20 cellular contexts compared by ENCODE assay signal in the genomic region with DNA sequence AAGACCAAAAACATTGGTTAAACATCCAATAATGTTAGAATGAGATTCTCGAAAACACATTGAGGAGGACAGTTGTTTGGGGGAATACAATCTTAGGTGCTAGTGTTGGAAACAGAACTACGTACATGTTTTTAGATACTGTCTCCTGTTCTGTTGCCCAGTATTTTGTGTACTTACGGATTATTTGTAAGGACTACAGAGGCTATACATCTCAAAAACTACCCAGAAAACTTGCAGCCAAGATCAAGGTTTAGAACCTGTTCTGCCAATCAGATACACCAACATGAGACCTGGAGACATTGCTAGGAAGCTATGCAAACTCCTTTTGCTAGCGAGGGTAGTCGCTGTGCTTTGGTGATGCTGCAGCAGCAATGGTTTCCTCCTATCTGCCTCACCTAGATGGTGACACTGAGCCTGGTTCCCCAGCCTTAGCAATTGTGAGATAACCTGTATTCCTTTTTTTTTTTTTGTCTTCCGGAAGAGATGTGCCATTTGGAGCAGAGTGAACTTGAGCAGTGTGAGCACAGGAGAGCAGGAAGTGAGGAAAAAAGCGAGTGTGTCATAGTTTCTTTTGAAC. TPM values are rescaled to one million over a fixed set of nuclear protein-coding genes. Genes with fewer than 3 reads are reported as not detected.
"Had no signal": no experiment of that assay in that cellular context is flagged by ENCODE, and none has a peak within 500 bp of the region (broad histone marks: within the 10 kb centered on the region; RNA-seq: fewer than 3 reads in every experiment).

No MANE protein-coding gene starts in this region.

- H3K4me3 Mint-ChIP-seq: activated CD8-positive, alpha-beta T cell treated with anti-CD3 and anti-CD28 coated beads for 36 hours; activated naive CD4-positive, alpha-beta T cell treated with anti-CD3 and anti-CD28 coated beads, Interleukin-2, amount 10 ng/mL, durations not matched to agents 7 days and 5 days; activated T-helper 17 cell treated with anti-CD3 and anti-CD28 coated beads, Interleukin-2, amount 50 U/mL, for 72 hours; brain; naive thymus-derived CD4-positive, alpha-beta T cell; stimulated activated naive CD8-positive, alpha-beta T cell treated with anti-CD3 and anti-CD28 coated beads, Interleukin-15, Interleukin-2, amounts not matched to agents 100 ng/mL and 50 ng/mL, for 24 hours had no signal

- H3K9me3 ChIP-seq: lower lobe of right lung, psoas muscle, testis had no signal

- H2AFZ ChIP-seq: hepatocyte had no signal

- H3K4me2 ChIP-seq: hepatocyte had no signal

- H3K4me1 Mint-ChIP-seq: activated naive CD4-positive, alpha-beta T cell treated with anti-CD3 and anti-CD28 coated beads, Interleukin-2, amount 10 ng/mL, durations not matched to agents 7 days and 5 days; brain had no signal

- H3K27me3 ChIP-seq: hepatocyte, testis had no signal

- H3K27me3 Mint-ChIP-seq: activated CD8-positive, alpha-beta T cell treated with anti-CD3 and anti-CD28 coated beads for 36 hours; activated naive CD4-positive, alpha-beta T cell treated with anti-CD3 and anti-CD28 coated beads, Interleukin-2, amount 10 ng/mL, durations not matched to agents 7 days and 5 days; activated T-helper 17 cell treated with anti-CD3 and anti-CD28 coated beads, Interleukin-2, amount 50 U/mL, for 72 hours; naive thymus-derived CD4-positive, alpha-beta T cell; stimulated activated naive CD8-positive, alpha-beta T cell treated with anti-CD3 and anti-CD28 coated beads, Interleukin-15, Interleukin-2, amounts not matched to agents 100 ng/mL and 50 ng/mL, for 24 hours had no signal

- H3K9me3 Mint-ChIP-seq: activated CD8-positive, alpha-beta T cell treated with anti-CD3 and anti-CD28 coated beads for 36 hours; activated naive CD4-positive, alpha-beta T cell treated with anti-CD3 and anti-CD28 coated beads, Interleukin-2, amount 10 ng/mL, durations not matched to agents 7 days and 5 days; activated T-helper 17 cell treated with anti-CD3 and anti-CD28 coated beads, Interleukin-2, amount 50 U/mL, for 72 hours; stimulated activated naive CD8-positive, alpha-beta T cell treated with anti-CD3 and anti-CD28 coated beads, Interleukin-15, Interleukin-2, amounts not matched to agents 100 ng/mL and 50 ng/mL, for 24 hours had no signal

- H3K4me1 ChIP-seq: lower lobe of right lung, psoas muscle, testis had no signal

- H3K27ac Mint-ChIP-seq: activated naive CD4-positive, alpha-beta T cell treated with anti-CD3 and anti-CD28 coated beads, Interleukin-2, amount 10 ng/mL, durations not matched to agents 7 days and 5 days; activated T-helper 17 cell treated with anti-CD3 and anti-CD28 coated beads, Interleukin-2, amount 50 U/mL, for 72 hours had no signal

- H3K4me3 ChIP-seq: hepatocyte, lower lobe of right lung, psoas muscle, testis had no signal

- ATAC-seq: activated CD8-positive, alpha-beta T cell treated with anti-CD3 and anti-CD28 coated beads for 36 hours; activated T-helper 17 cell treated with anti-CD3 and anti-CD28 coated beads, Interleukin-2, amount 50 U/mL, for 72 hours; lower lobe of right lung; naive thymus-derived CD4-positive, alpha-beta T cell; psoas muscle; sciatic nerve had no signal

- H3K27ac ChIP-seq: hepatocyte, lower lobe of right lung, psoas muscle, testis had no signal

- DNase-seq: activated CD8-positive, alpha-beta memory T cell treated with anti-CD3 and anti-CD28 coated beads, Interleukin-2, amount 50 U/mL, for 4 hours; activated CD8-positive, alpha-beta T cell treated with anti-CD3 and anti-CD28 coated beads for 36 hours; activated naive CD4-positive, alpha-beta T cell treated with anti-CD3 and anti-CD28 coated beads, Interleukin-2, amount 10 ng/mL, durations not matched to agents 7 days and 5 days; amygdala; effector memory CD4-positive, alpha-beta T cell; erythroblast; lower lobe of right lung; midbrain; naive thymus-derived CD4-positive, alpha-beta T cell; occipital lobe; psoas muscle; stimulated activated CD4-positive, alpha-beta T cell treated with anti-CD3 and anti-CD28 coated beads, Interleukin-2, amount 100 ng/mL, for 24 hours; T-helper 9 cell; testis had no signal

- FAIRE-seq: urothelium cell line had no signal

RNA-seq across cellular contexts. Expression of a gene that starts 36.1 kb away (rescaled TPM):
- total RNA-seq: activated CD8-positive, alpha-beta T cell treated with anti-CD3 and anti-CD28 coated beads for 36 hours; activated T-helper 17 cell treated with anti-CD3 and anti-CD28 coated beads, Interleukin-2, amount 50 U/mL, for 72 hours; lower lobe of right lung; naive thymus-derived CD4-positive, alpha-beta T cell; occipital lobe; psoas muscle had no signal
- polyA plus RNA-seq: naive thymus-derived CD4-positive, alpha-beta T cell had no signal
